Comparison of ENCODE assay signal across 24 cellular contexts in genomic region chr17:56257075-56257474, GRCh38.
"Had no signal": no experiment of that assay in that cellular context is flagged by ENCODE, and none has a peak within 500 bp of the region (broad histone marks: within the 10 kb centered on the region; RNA-seq: fewer than 3 reads in every experiment).

No MANE protein-coding gene starts in this region.

- DNase-seq: activated CD4-positive, alpha-beta memory T cell treated with anti-CD3 and anti-CD28 coated beads, Interleukin-2, amount 10 ng/mL, durations not matched to agents 7 days and 5 days; activated CD4-positive, alpha-beta T cell treated with anti-CD3 and anti-CD28 coated beads for 1 hour; activated CD4-positive, alpha-beta T cell treated with anti-CD3 and anti-CD28 coated beads, Interleukin-2, amount 10 ng/mL, durations not matched to agents 7 days and 5 days; activated gamma-delta T cell treated with Interleukin-2 at 50 U/mL for 16 hours; activated naive CD4-positive, alpha-beta T cell treated with anti-CD3 and anti-CD28 coated beads, Interleukin-2, amount 50 U/mL, for 16 hours; activated T-cell treated with anti-CD3 and anti-CD28 coated beads, Interleukin-2, amount 50 U/mL, for 4 hours; amygdala; central memory CD4-positive, alpha-beta T cell; foreskin fibroblast; head of caudate nucleus; hippocampal formation; immature natural killer cell; naive thymus-derived CD8-positive, alpha-beta T cell; occipital lobe; right cardiac atrium; spleen; stimulated activated naive CD4-positive, alpha-beta T cell; tibial artery; upper lobe of right lung had no signal

- H3K9ac ChIP-seq: neural progenitor cell had no signal

- ATAC-seq: activated T-cell treated with anti-CD3 and anti-CD28 coated beads, Interleukin-2, amount 50 U/mL, for 4 hours; activated T-helper 17 cell treated with anti-CD3 and anti-CD28 coated beads, Interleukin-2, amount 50 U/mL, for 72 hours; esophagus mucosa; naive thymus-derived CD8-positive, alpha-beta T cell; right cardiac atrium; upper lobe of right lung had no signal

- H3K36me3 ChIP-seq: breast epithelium, neural progenitor cell, spleen, suprapubic skin, tibial artery, upper lobe of right lung had no signal

- H3K27ac ChIP-seq: breast epithelium, neural progenitor cell, spleen, suprapubic skin, tibial artery, upper lobe of right lung had no signal

- H3K4me2 ChIP-seq: neural progenitor cell had no signal

- H3K27me3 ChIP-seq: breast epithelium, neural progenitor cell, spleen, suprapubic skin, tibial artery, upper lobe of right lung had no signal

- H2AFZ ChIP-seq: neural progenitor cell had no signal

- H3K4me1 ChIP-seq: breast epithelium, spleen, suprapubic skin, tibial artery, upper lobe of right lung had no signal

- H3K9me3 ChIP-seq: breast epithelium, spleen, suprapubic skin, tibial artery, upper lobe of right lung had no signal

- H3K4me3 ChIP-seq: breast epithelium, neural progenitor cell, spleen, suprapubic skin, tibial artery, upper lobe of right lung had no signal
